Comparison of ENCODE assay signal across 24 cellular contexts in genomic region chr12:58795825-58796224, GRCh38.
A peak's percentile ranks its signal among the peaks of the same experiment; 100 is the strongest.
DNase-seq lines count a peak whose midpoint lies in the region; ATAC-seq, FAIRE-seq and TF ChIP-seq lines count a peak whose summit lies in the region.
"Had no signal": no experiment of that assay in that cellular context is flagged by ENCODE, and none has a peak within 500 bp of the region (broad histone marks: within the 10 kb centered on the region; RNA-seq: fewer than 3 reads in every experiment).

No MANE protein-coding gene starts in this region.

- H2BK15ac ChIP-seq in IMR-90 (ENCODE audit: low read depth, low read length) = no peak overlapping the region

- H3K27ac Mint-ChIP-seq in activated T-helper 2 cell treated with anti-CD3 and anti-CD28 coated beads, Interferon-gamma antibody, Interleukin-2, Interleukin-4, amounts not matched to agents 10 μg/mL and 5 μg/mL and 100 μg/mL, durations not matched to agents 14 hours and 24 hours and 36 hours = no peak overlapping the region
- H3K27ac Mint-ChIP-seq: B cell; CD4-positive, alpha-beta T cell; CD8-positive, alpha-beta T cell had no signal

- no peaks in the 10 kb centered on the region for H3K79me2 ChIP-seq in Loucy (ENCODE audit: insufficient read depth, low read length)
- no peaks in the 10 kb centered on the region for H3K79me2 ChIP-seq in K562 (ENCODE audit: control insufficient read depth, insufficient read depth, low read length)

- no peaks in the 10 kb centered on the region for H3K9me2 ChIP-seq in Loucy (replicated peaks; ENCODE audit: low read depth, low read length)

- H2BK20ac ChIP-seq in IMR-90 (ENCODE audit: low read depth, low read length) = no peak overlapping the region

- H3K4ac ChIP-seq in IMR-90 (ENCODE audit: low read depth, low read length) = no peak overlapping the region

- TF ChIP-seq CTCF in A549 (IDR thresholded peaks at IDR 0.05) (no peak), IMR-90 (conservative IDR thresholded peaks at IDR 0.05; ENCODE audit: low read depth, low read length) (no peak), Loucy (conservative IDR thresholded peaks at IDR 0.05; ENCODE audit: low read length) (no peak), K562 (IDR thresholded peaks at IDR 0.05 in 2 of 3, conservative IDR thresholded peaks at IDR 0.05 in 1 of 3; ENCODE audit: insufficient read depth in 2 of 3, low read depth in 1 of 3, low read length in 3 of 3) (no peak)

- TF ChIP-seq EP300 in A549 (IDR thresholded peaks at IDR 0.05) (no peak), K562 (IDR thresholded peaks at IDR 0.05; ENCODE audit: low read length) (no peak)

- dilution Hi-C loops in IMR-90 (cut with HindIII; ENCODE audit: low sequenced_read_pairs, unreplicated experiment) = no loop called here

- H3K4me1 ChIP-seq in A549 = no peaks in the 10 kb centered on the region
- H3K4me1 ChIP-seq in IMR-90 (ENCODE audit: control insufficient read depth, insufficient read depth, low read length) = no peaks in the 10 kb centered on the region
- H3K4me1 ChIP-seq in Loucy (ENCODE audit: insufficient read depth, low read length, poor library complexity, severe bottlenecking) = no peaks in the 10 kb centered on the region
- H3K4me1 ChIP-seq in K562 (replicated peaks in 1 of 2; ENCODE audit: control insufficient read depth in 2 of 2, insufficient read depth in 2 of 2, low read length in 2 of 2) = no peaks in the 10 kb centered on the region
- H3K4me1 ChIP-seq: Caco-2 had no signal

- no peak overlapping the region for H2BK120ac ChIP-seq in IMR-90 (ENCODE audit: low read depth, low read length)

- H3K4me3 ChIP-seq in A549 (no peak overlapping the region), IMR-90 (ENCODE audit: insufficient read depth, low read depth, low read length) (no peak overlapping the region), Loucy (ENCODE audit: low read length, poor library complexity, severe bottlenecking) (no peak overlapping the region), K562 (no peak overlapping the region)
- H3K4me3 ChIP-seq: BLaER1 treated with 17β-estradiol and CSF1 and Interleukin-3, amounts not matched to agents 10 nM and 100 nM; GM12878 had no signal

- H3K56ac ChIP-seq in IMR-90 (ENCODE audit: extremely low read depth, insufficient read depth, low read length) = no peak overlapping the region

- no peak overlapping the region for H3K18ac ChIP-seq in IMR-90 (ENCODE audit: low read depth, low read length)

- H4K5ac ChIP-seq in IMR-90 (ENCODE audit: low read depth, low read length) = no peak overlapping the region

- H2AK5ac ChIP-seq in IMR-90 (ENCODE audit: low read depth, low read length) = no peak overlapping the region

- H3K27me3 ChIP-seq in IMR-90 (ENCODE audit: control insufficient read depth, insufficient read depth, low read length) (no peaks in the 10 kb centered on the region), Loucy (ENCODE audit: insufficient read depth, low read length, poor library complexity, severe bottlenecking) (no peaks in the 10 kb centered on the region), K562 (ENCODE audit: control insufficient read depth in 2 of 2, insufficient read depth in 2 of 2, low read length in 2 of 2) (no peaks in the 10 kb centered on the region)
- H3K27me3 ChIP-seq: BLaER1 treated with 17β-estradiol and CSF1 and Interleukin-3, amounts not matched to agents 10 nM and 100 nM had no signal

- ATAC-seq in A549 (no peak), IMR-90 (ENCODE audit: low read depth) (no peak), K562 (no peak), GM19463 (IDR thresholded peaks at IDR 0.05; ENCODE audit: unreplicated experiment) (no peak)
- ATAC-seq: CD8-positive, alpha-beta T cell; GM12878 had no signal

- FAIRE-seq in A549 (lab: Jason Lieb, UNC) (no peak), K562 (lab: Jason Lieb, UNC) (no peak)
- FAIRE-seq: A204.1, D721Med, GM12878, GM12892, GM18507 had no signal

- H3K9ac ChIP-seq in IMR-90 (ENCODE audit: low read depth, low read length) = no peak overlapping the region
- no peak overlapping the region for H3K9ac ChIP-seq in Loucy (ENCODE audit: low read depth, low read length, poor library complexity, severe bottlenecking)
- no peak overlapping the region for H3K9ac ChIP-seq in K562 (ENCODE audit: insufficient read depth in 1 of 2, low read depth in 2 of 2, low read length in 2 of 2)
- H3K9ac ChIP-seq: BLaER1 treated with 17β-estradiol and CSF1 and Interleukin-3, amounts not matched to agents 10 nM and 100 nM had no signal

- H3F3A ChIP-seq in Loucy (ENCODE audit: low read depth) = no peaks in the 10 kb centered on the region

- H3K9me1 ChIP-seq in IMR-90 (ENCODE audit: insufficient read depth, low read length) (no peaks in the 10 kb centered on the region), K562 (ENCODE audit: control insufficient read depth, insufficient read depth, low read length) (no peaks in the 10 kb centered on the region)

- H4K20me1 ChIP-seq in IMR-90 (ENCODE audit: insufficient read depth, low read length) (no peaks in the 10 kb centered on the region), Loucy (ENCODE audit: insufficient read depth, low read length, poor library complexity, severe bottlenecking) (no peaks in the 10 kb centered on the region), K562 (replicated peaks; ENCODE audit: control insufficient read depth, insufficient read depth, low read length) (no peaks in the 10 kb centered on the region)
- H4K20me1 ChIP-seq: BLaER1 treated with 17β-estradiol and CSF1 and Interleukin-3, amounts not matched to agents 10 nM and 100 nM had no signal

- no peak overlapping the region for H3K14ac ChIP-seq in IMR-90 (replicated peaks; ENCODE audit: low read depth, low read length)

- H2AFZ ChIP-seq in IMR-90 (replicated peaks; ENCODE audit: low read length, poor library complexity) = no peak overlapping the region
- H2AFZ ChIP-seq in Loucy (ENCODE audit: low read length) = 0 out of 2 replicates have a peak overlapping the region, but pooled peaks have one; percentile 25
- H2AFZ ChIP-seq in K562 (ENCODE audit: low read depth, low read length) = no peak overlapping the region

- 57% methylated on average over 3 of the region's 3 CpGs for WGBS in A549 (ENCODE audit: missing lambda C conversion rate)
- 92% methylated on average over 2 of the region's 3 CpGs; no CpG with 5 or more reads in 1 of the 2 experiments for WGBS in IMR-90 (ENCODE audit: extremely low coverage in 2 of 2, insufficient read length in 1 of 2), 2 experiments
- WGBS in K562 (ENCODE audit: insufficient coverage, low coverage, missing lambda C conversion rate) = 0% methylated on average over 3 of the region's 3 CpGs

- in situ Hi-C loops in IMR-90 (cut with MboI; ENCODE audit: low sequenced_read_pairs) = no loop called here
- in situ Hi-C loops in K562 (cut with MboI) = no loop called here
- in situ Hi-C loops in G401 (cut with HindIII; ENCODE audit: low sequenced_read_pairs) = no loop called here

- H4K8ac ChIP-seq in IMR-90 (ENCODE audit: low read depth in 2 of 2, low read length in 2 of 2) = no peak overlapping the region

- no peaks in the 10 kb centered on the region for H3K9me3 ChIP-seq in A549
- H3K9me3 ChIP-seq in IMR-90 (ENCODE audit: control insufficient read depth, insufficient read depth, low read length) = no peaks in the 10 kb centered on the region
- no peaks in the 10 kb centered on the region for H3K9me3 ChIP-seq in Loucy (ENCODE audit: insufficient read depth, low read depth, low read length)
- no peaks in the 10 kb centered on the region for H3K9me3 ChIP-seq in K562 (replicated peaks; ENCODE audit: control insufficient read depth, insufficient read depth, low read depth, low read length)
- H3K9me3 ChIP-seq: Caco-2 had no signal

- no peak overlapping the region for H3K23ac ChIP-seq in IMR-90 (ENCODE audit: low read depth, low read length)

- no peak overlapping the region for H3K4me3 Mint-ChIP-seq in activated T-helper 2 cell treated with anti-CD3 and anti-CD28 coated beads, Interferon-gamma antibody, Interleukin-2, Interleukin-4, amounts not matched to agents 10 μg/mL and 5 μg/mL and 100 μg/mL, durations not matched to agents 14 hours and 24 hours and 36 hours (ENCODE audit: low read depth)
- H3K4me3 Mint-ChIP-seq: B cell; CD4-positive, alpha-beta T cell; CD8-positive, alpha-beta T cell had no signal

- no peak overlapping the region for H3K27ac ChIP-seq in A549
- H3K27ac ChIP-seq in IMR-90 (ENCODE audit: insufficient read depth, low read length) = no peak overlapping the region
- H3K27ac ChIP-seq in K562 (ENCODE audit: extremely low read depth, low read depth, low read length) = no peak overlapping the region
- H3K27ac ChIP-seq: BLaER1 treated with 17β-estradiol and CSF1 and Interleukin-3, amounts not matched to agents 10 nM and 100 nM; C4-2B had no signal

- no peaks in the 10 kb centered on the region for H3K4me1 Mint-ChIP-seq in activated T-helper 2 cell treated with anti-CD3 and anti-CD28 coated beads, Interferon-gamma antibody, Interleukin-2, Interleukin-4, amounts not matched to agents 10 μg/mL and 5 μg/mL and 100 μg/mL, durations not matched to agents 14 hours and 24 hours and 36 hours (ENCODE audit: low read depth)
- H3K4me1 Mint-ChIP-seq: B cell had no signal

- no peaks in the 10 kb centered on the region for H3K79me1 ChIP-seq in IMR-90 (ENCODE audit: low read depth in 1 of 2, low read length in 2 of 2)

- H2AK9ac ChIP-seq in IMR-90 (replicated peaks; ENCODE audit: low read depth, low read length, poor library complexity) = no peak overlapping the region

- H3K4me2 ChIP-seq in A549 (no peak overlapping the region), IMR-90 (ENCODE audit: low read depth, low read length) (no peak overlapping the region), Loucy (ENCODE audit: low read depth, low read length, poor library complexity, severe bottlenecking) (no peak overlapping the region), K562 (ENCODE audit: insufficient read depth, low read length) (no peak overlapping the region)
- H3K4me2 ChIP-seq: BLaER1 treated with 17β-estradiol and CSF1 and Interleukin-3, amounts not matched to agents 10 nM and 100 nM had no signal

- BruUV-seq in IMR-90 (replicated peaks; lab: Mats Ljungman, UMichigan) = no TSS peak
- BruUV-seq in K562 (replicated peaks; lab: Mats Ljungman, UMichigan) = no TSS peak

- no peaks in the 10 kb centered on the region for H3K27me3 Mint-ChIP-seq in activated T-helper 2 cell treated with anti-CD3 and anti-CD28 coated beads, Interferon-gamma antibody, Interleukin-2, Interleukin-4, amounts not matched to agents 10 μg/mL and 5 μg/mL and 100 μg/mL, durations not matched to agents 14 hours and 24 hours and 36 hours (ENCODE audit: low read depth)
- H3K27me3 Mint-ChIP-seq: B cell; CD4-positive, alpha-beta T cell had no signal

- H3K36me3 Mint-ChIP-seq in activated T-helper 2 cell treated with anti-CD3 and anti-CD28 coated beads, Interferon-gamma antibody, Interleukin-2, Interleukin-4, amounts not matched to agents 10 μg/mL and 5 μg/mL and 100 μg/mL, durations not matched to agents 14 hours and 24 hours and 36 hours (ENCODE audit: low read depth) = no peaks in the 10 kb centered on the region
- H3K36me3 Mint-ChIP-seq: CD8-positive, alpha-beta T cell had no signal

- POLR2A ChIA-PET in A549 (lab: Yijun Ruan, JAX) (no interaction called here), IMR-90 (lab: Charles Lee; ENCODE audit: unreplicated experiment) (no interaction called here), K562 (lab: Yijun Ruan, JAX) (no interaction called here)

- no peak overlapping the region for H2BK5ac ChIP-seq in IMR-90 (ENCODE audit: low read depth, low read length, poor library complexity, severe bottlenecking)

- TF ChIP-seq RAD21 in A549 (conservative IDR thresholded peaks at IDR 0.05 in 1 of 2, IDR thresholded peaks at IDR 0.05 in 1 of 2) (no peak), IMR-90 (IDR thresholded peaks at IDR 0.05; ENCODE audit: low read length) (no peak), K562 (CRISPR knock-in tag; conservative IDR thresholded peaks at IDR 0.05 in 1 of 2, IDR thresholded peaks at IDR 0.05 in 1 of 2) (no peak)

- TF ChIP-seq POLR2A in A549 (IDR thresholded peaks at IDR 0.05; ENCODE audit: low read length) = no peak
- TF ChIP-seq POLR2A in IMR-90 (IDR thresholded peaks at IDR 0.05; ENCODE audit: low read depth, low read length) = no peak
- no peak for TF ChIP-seq POLR2A in K562 (conservative IDR thresholded peaks at IDR 0.05)

- H3K36me3 ChIP-seq in IMR-90 (ENCODE audit: control insufficient read depth, insufficient read depth, low read length) (no peaks in the 10 kb centered on the region), Loucy (ENCODE audit: insufficient read depth, low read length) (no peaks in the 10 kb centered on the region), K562 (ENCODE audit: control insufficient read depth, insufficient read depth, low read length) (no peaks in the 10 kb centered on the region)
- H3K36me3 ChIP-seq: BLaER1 treated with 17β-estradiol and CSF1 and Interleukin-3, amounts not matched to agents 10 nM and 100 nM had no signal

- intact Hi-C loops in IMR-90 (cut with micrococcal nuclease) (no loop called here), K562 (cut with micrococcal nuclease) (no loop called here)
- intact Hi-C loops in activated T-helper 2 cell treated with anti-CD3 and anti-CD28 coated beads, Interferon-gamma antibody, Interleukin-2, Interleukin-4, amounts not matched to agents 10 μg/mL and 5 μg/mL and 100 μg/mL, durations not matched to agents 14 hours and 24 hours and 36 hours (cut with micrococcal nuclease) = no loop called here

- CTCF ChIA-PET in A549 (lab: Yijun Ruan, JAX) (interaction anchor here (0.7 kb wide), 1 partner anchor 594 kb away, joined by 3 read pairs; no protein-coding TSS in a partner anchor), IMR-90 (lab: Yijun Ruan, JAX) (no interaction called here), K562 (lab: Yijun Ruan, JAX; ENCODE audit: low intra/inter-chr PET ratio) (no interaction called here)

- no peaks in the 10 kb centered on the region for H3K9me3 Mint-ChIP-seq in activated T-helper 2 cell treated with anti-CD3 and anti-CD28 coated beads, Interferon-gamma antibody, Interleukin-2, Interleukin-4, amounts not matched to agents 10 μg/mL and 5 μg/mL and 100 μg/mL, durations not matched to agents 14 hours and 24 hours and 36 hours

- DNase-seq in A549 (ENCODE audit: low read depth in 1 of 2, low spot score in 1 of 2) (no peak), IMR-90 (no peak), K562 (ENCODE audit: extremely low read depth in 1 of 4, low spot score in 3 of 4) (no peak), SIG-M5 treated with dmso at 0.1 percent for 504 hours (lab: John Stamatoyannopoulos, UW; ENCODE audit: unreplicated experiment) (no peak), G401 (ENCODE audit: low spot score) (no peak)
- no peak for DNase-seq in activated T-helper 2 cell treated with anti-CD3 and anti-CD28 coated beads, Interferon-gamma antibody, Interleukin-2, Interleukin-4, amounts not matched to agents 10 μg/mL and 5 μg/mL and 100 μg/mL, durations not matched to agents 14 hours and 24 hours and 36 hours (ENCODE audit: low spot score)
- DNase-seq: 8988T; AML-193; Caco-2; Calu3; CD4-positive, alpha-beta T cell; CD8-positive, alpha-beta T cell; DMS79 treated with DMSO at 0.1 percent for 48 hours; GDM1 had no signal

- H4K91ac ChIP-seq in IMR-90 (ENCODE audit: insufficient read depth, low read depth, low read length) = no peak overlapping the region

Comparison
In these comparisons a context has a peak if more than half of its experiments do, and no peak if none do; other contexts are left out.
1. Of the 35 proteins assayed by ChIP-seq in both K562 and A549: peak only in K562: none; only in A549: MAFK; in both: none; in neither: 34.